In genomic region chr6:136840612-136841011, GRCh38 we compare ENCODE assay signal across 17 cellular contexts. TPM values are rescaled to one million over a fixed set of nuclear protein-coding genes. Genes with fewer than 3 reads are reported as not detected.
DNase-seq lines count a peak whose midpoint lies in the region; ATAC-seq and TF ChIP-seq lines count a peak whose summit lies in the region.
"Had no signal": no experiment of that assay in that cellular context is flagged by ENCODE, and none has a peak within 500 bp of the region (broad histone marks: within the 10 kb centered on the region; RNA-seq: fewer than 3 reads in every experiment).

No MANE protein-coding gene starts in this region.

- H3K27me3 ChIP-seq in left ventricle myocardium inferior (ENCODE audit: low read depth) (no peaks in the 10 kb centered on the region), GM23248 (replicated peaks; ENCODE audit: insufficient read depth) (no peaks in the 10 kb centered on the region)

- no peaks in the 10 kb centered on the region for H3K27me3 Mint-ChIP-seq in activated CD4-positive, alpha-beta memory T cell treated with anti-CD3 and anti-CD28 coated beads for 36 hours
- H3K27me3 Mint-ChIP-seq: B cell; CD4-positive, alpha-beta T cell had no signal

- no peaks in the 10 kb centered on the region for H3F3A ChIP-seq in GM23248 (ENCODE audit: insufficient read depth)

- H3K9me2 ChIP-seq in GM23248 (ENCODE audit: insufficient read depth): no peaks in the 10 kb centered on the region

- H3K27ac Mint-ChIP-seq in activated CD4-positive, alpha-beta memory T cell treated with anti-CD3 and anti-CD28 coated beads for 36 hours: no peak overlapping the region
- H3K27ac Mint-ChIP-seq: B cell; CD4-positive, alpha-beta T cell had no signal

- TF ChIP-seq CTCF in left ventricle myocardium inferior (IDR thresholded peaks at IDR 0.05; ENCODE audit: borderline replicate concordance): no peak

- H3K4me1 ChIP-seq in left ventricle myocardium inferior: peaks cover 27% of the 10 kb centered on the region
- no peaks in the 10 kb centered on the region for H3K4me1 ChIP-seq in GM23248 (ENCODE audit: insufficient read depth)
- H3K4me1 ChIP-seq: HAP-1 had no signal

- DNase-seq in left ventricle myocardium inferior (no peak), left ventricle myocardium superior (no peak), HEK293T (ENCODE audit: extremely low spot score) (peak; percentile 21), iPS-NIHi7 (ENCODE audit: extremely low spot score) (peak; percentile 37), GM23248 (no peak)
- DNase-seq in activated CD4-positive, alpha-beta memory T cell treated with anti-CD3 and anti-CD28 coated beads for 36 hours: no peak
- DNase-seq: C1 segment of cervical spinal cord; Calu3; CD4-positive, alpha-beta T cell; DMS153; DMS79 treated with DMSO at 0.1 percent for 48 hours; EL; GDM1 had no signal

- no peak overlapping the region for H2AFZ ChIP-seq in GM23248

- H3K4me3 ChIP-seq in left ventricle myocardium inferior (no peak overlapping the region), GM23248 (no peak overlapping the region)
- H3K4me3 ChIP-seq: HAP-1 had no signal

- no peak for ATAC-seq in left ventricle myocardium superior
- ATAC-seq in GM19452 (IDR thresholded peaks at IDR 0.05; ENCODE audit: unreplicated experiment): no peak

- no peaks in the 10 kb centered on the region for H3K9me3 Mint-ChIP-seq in activated CD4-positive, alpha-beta memory T cell treated with anti-CD3 and anti-CD28 coated beads for 36 hours
- H3K9me3 Mint-ChIP-seq: CD4-positive, alpha-beta T cell had no signal

- H3K4me2 ChIP-seq in GM23248 (ENCODE audit: unreplicated experiment): no peak overlapping the region

- CTCF ChIA-PET in HEK293T (lab: Yijun Ruan, JAX): interaction anchor here (0.7 kb wide), 1 partner anchor 253 kb away, joined by 3 read pairs; no protein-coding TSS in a partner anchor
- CTCF ChIA-PET in activated CD4-positive, alpha-beta memory T cell treated with anti-CD3 and anti-CD28 coated beads for 36 hours (lab: Charles Lee): no interaction called here

- H3K79me2 ChIP-seq in GM23248 (ENCODE audit: insufficient read depth): no peaks in the 10 kb centered on the region

- in situ Hi-C loops in GM23248 (cut with MboI): no loop called here

- POLR2A ChIA-PET in HEK293T (lab: Yijun Ruan, JAX): no interaction called here
- POLR2A ChIA-PET in activated CD4-positive, alpha-beta memory T cell treated with anti-CD3 and anti-CD28 coated beads for 36 hours (lab: Charles Lee): no interaction called here

- no peak overlapping the region for H3K9ac ChIP-seq in GM23248

- no peaks in the 10 kb centered on the region for H4K20me1 ChIP-seq in GM23248 (ENCODE audit: insufficient read depth)

- no peaks in the 10 kb centered on the region for H3K9me3 ChIP-seq in left ventricle myocardium inferior (replicated peaks)
- no peaks in the 10 kb centered on the region for H3K9me3 ChIP-seq in GM23248 (ENCODE audit: low read depth)
- H3K9me3 ChIP-seq: HAP-1 had no signal

- 54 to 70% methylated on average over 1 of the region's 1 CpG for WGBS in GM23248 (ENCODE audit: low coverage in 1 of 2, low lambda C conversion rate in 2 of 2, missing lambda C conversion rate in 2 of 2), 2 experiments

- intact Hi-C loops in left ventricle myocardium inferior (cut with micrococcal nuclease) (no loop called here), left ventricle myocardium superior (cut with micrococcal nuclease) (no loop called here)
- intact Hi-C loops in activated CD4-positive, alpha-beta memory T cell treated with anti-CD3 and anti-CD28 coated beads for 36 hours (cut with micrococcal nuclease): no loop called here

- H3K27ac ChIP-seq in left ventricle myocardium inferior (replicated peaks) (peak overlapping the region; percentile 2), GM23248 (no peak overlapping the region)
- H3K27ac ChIP-seq: HL-60 had no signal

- no peak overlapping the region for H3K4me3 Mint-ChIP-seq in activated CD4-positive, alpha-beta memory T cell treated with anti-CD3 and anti-CD28 coated beads for 36 hours
- H3K4me3 Mint-ChIP-seq: B cell; CD4-positive, alpha-beta T cell had no signal

- H3K4me1 Mint-ChIP-seq in activated CD4-positive, alpha-beta memory T cell treated with anti-CD3 and anti-CD28 coated beads for 36 hours (ENCODE audit: low read depth): no peaks in the 10 kb centered on the region
- H3K4me1 Mint-ChIP-seq: B cell had no signal

- H3K36me3 ChIP-seq in left ventricle myocardium inferior (no peaks in the 10 kb centered on the region), GM23248 (ENCODE audit: low read depth) (no peaks in the 10 kb centered on the region)
- H3K36me3 ChIP-seq: HAP-1 had no signal

- H3K36me3 Mint-ChIP-seq in activated CD4-positive, alpha-beta memory T cell treated with anti-CD3 and anti-CD28 coated beads for 36 hours: no peaks in the 10 kb centered on the region

TF ChIP-seq in HEK293T, 16 proteins besides CTCF, POLR2A, EP300 and RAD21:
- no peak for TF ChIP-seq FOXM1 (IDR thresholded peaks at IDR 0.05; ENCODE audit: borderline replicate concordance)
- no peak for TF ChIP-seq BHLHE40 (IDR thresholded peaks at IDR 0.05; ENCODE audit: borderline replicate concordance)
- no peak for TF ChIP-seq FOXA1 (IDR thresholded peaks at IDR 0.05)
- no peak for TF ChIP-seq ZNF384 (IDR thresholded peaks at IDR 0.05)
- TF ChIP-seq LEF1 (IDR thresholded peaks at IDR 0.05; ENCODE audit: borderline replicate concordance): no peak
- TF ChIP-seq NFRKB (IDR thresholded peaks at IDR 0.05): no peak
- no peak for TF ChIP-seq CTBP1 (IDR thresholded peaks at IDR 0.05; ENCODE audit: borderline replicate concordance)
- no peak for TF ChIP-seq FOXK2 (IDR thresholded peaks at IDR 0.05)
TF ChIP-seq in HEK293T: peak in this region for 0.

RNA-seq across cellular contexts. Expression of gene PEX7, which starts 18.2 kb away (rescaled TPM):
- total RNA-seq in left ventricle myocardium inferior: 14.8 TPM
- 14.1 TPM for total RNA-seq in left ventricle myocardium superior
- total RNA-seq in GM23248 (2014; rRNA removed; shearing (Covaris generic)): 6.2 and 11.0 TPM in 2 replicates
- 9.4 and 10.7 TPM in 2 replicates for polyA plus RNA-seq in GM23248 (2016; fragmentation: Nextera tagmentation; extraction: Ambion mirVana)
- 1 to 10 TPM; 5.4 to 6.4 TPM for total RNA-seq in activated CD4-positive, alpha-beta memory T cell treated with anti-CD3 and anti-CD28 coated beads for 36 hours

RNA-seq across cellular contexts. Expression of gene MAP3K5, which starts 48.3 kb away (rescaled TPM):
- total RNA-seq in left ventricle myocardium inferior: 44.1 TPM
- total RNA-seq in left ventricle myocardium superior: 38.5 TPM
- total RNA-seq in GM23248 (2014; rRNA removed; shearing (Covaris generic)): 3.3 and 4.1 TPM in 2 replicates
- 1.1 and 1.4 TPM in 2 replicates for polyA plus RNA-seq in GM23248 (2016; fragmentation: Nextera tagmentation; extraction: Ambion mirVana)
- total RNA-seq in activated CD4-positive, alpha-beta memory T cell treated with anti-CD3 and anti-CD28 coated beads for 36 hours: 10 to 100 TPM; 13.2 to 13.8 TPM

Comparison
In these comparisons a context has a peak if more than half of its experiments do, and no peak if none do; other contexts are left out.
1. DNase-seq: peak in HEK293T (single experiment) and iPS-NIHi7 (single experiment); none in left ventricle myocardium inferior (single experiment), left ventricle myocardium superior (single experiment), GM23248 (single experiment) and activated CD4-positive, alpha-beta memory T cell treated with anti-CD3 and anti-CD28 coated beads for 36 hours (single experiment).